ENCODE assay signal across 1 cellular context in the genomic region with DNA sequence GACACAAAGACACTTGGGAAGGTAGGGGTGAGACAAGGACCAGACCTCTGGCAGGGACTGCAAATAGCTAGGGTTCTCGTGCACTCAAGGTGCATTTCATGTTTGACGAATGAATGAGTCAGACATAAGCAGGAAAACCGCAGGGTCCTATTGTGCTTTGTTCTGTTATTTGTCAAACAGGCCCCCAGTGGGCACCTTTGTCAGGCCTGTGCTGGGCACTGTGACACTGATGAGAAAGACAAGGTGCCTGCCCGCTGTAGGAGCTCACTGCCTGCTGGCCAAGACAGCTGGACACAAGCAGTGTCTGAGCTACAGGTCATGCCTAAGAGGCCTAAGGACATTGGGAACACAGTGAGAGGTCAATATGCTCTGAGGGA.
A peak's percentile ranks its signal among the peaks of the same experiment; 100 is the strongest.
TF ChIP-seq lines count a peak whose summit lies in the region.

No MANE protein-coding gene starts in this region.

TF ChIP-seq in HepG2, 621 proteins besides CTCF, POLR2A, EP300 and RAD21 (continued from another document and continues in another):
- TF ChIP-seq MXI1 (IDR thresholded peaks at IDR 0.05; ENCODE audit: borderline replicate concordance, low read depth, low read length) (peak; percentile 55; the same call in 1 of the 3 replicates), FOXA3 (CRISPR knock-in tag; IDR thresholded peaks at IDR 0.05) (peak; percentile 54), ZNF747 (CRISPR knock-in tag; IDR thresholded peaks at IDR 0.05; ENCODE audit: borderline replicate concordance) (no peak), MLLT10 (CRISPR knock-in tag; IDR thresholded peaks at IDR 0.05) (no peak), SATB2 (CRISPR knock-in tag; IDR thresholded peaks at IDR 0.05) (no peak), RAD51 (IDR thresholded peaks at IDR 0.05; ENCODE audit: borderline replicate concordance) (no peak), CC2D1A (CRISPR knock-in tag; IDR thresholded peaks at IDR 0.05) (no peak), ZNF598 (CRISPR knock-in tag; IDR thresholded peaks at IDR 0.05; ENCODE audit: borderline replicate concordance) (no peak), TAF15 (IDR thresholded peaks at IDR 0.05; ENCODE audit: low read depth, low read length, poor library complexity, severe bottlenecking) (no peak), ZNF256 (CRISPR knock-in tag; conservative IDR thresholded peaks at IDR 0.05) (no peak), ELF1 (CRISPR knock-in tag; IDR thresholded peaks at IDR 0.05) (no peak), ZNF10 (CRISPR knock-in tag; IDR thresholded peaks at IDR 0.05; ENCODE audit: borderline replicate concordance, low read depth) (no peak), SIX1 (CRISPR knock-in tag; IDR thresholded peaks at IDR 0.05; ENCODE audit: borderline replicate concordance) (no peak), FOXA1 (IDR thresholded peaks at IDR 0.05) (no peak), FOXA1 (CRISPR knock-in tag; IDR thresholded peaks at IDR 0.05) (peak; percentile 76), ZFYVE20 (CRISPR knock-in tag; IDR thresholded peaks at IDR 0.05; ENCODE audit: borderline replicate concordance, low read depth) (no peak), ZNF383 (CRISPR knock-in tag; IDR thresholded peaks at IDR 0.05; ENCODE audit: borderline replicate concordance) (no peak), NFE2 (CRISPR knock-in tag; IDR thresholded peaks at IDR 0.05) (no peak), ZNF17 (CRISPR knock-in tag; IDR thresholded peaks at IDR 0.05) (no peak), CBFB (CRISPR knock-in tag; IDR thresholded peaks at IDR 0.05) (peak; percentile 96), RFXANK (CRISPR knock-in tag; IDR thresholded peaks at IDR 0.05) (no peak), ZC3H13 (CRISPR knock-in tag; IDR thresholded peaks at IDR 0.05) (no peak), ZNF33A (CRISPR knock-in tag; IDR thresholded peaks at IDR 0.05; ENCODE audit: borderline replicate concordance) (no peak), RARG (CRISPR knock-in tag; IDR thresholded peaks at IDR 0.05; ENCODE audit: low read depth) (no peak), DPF2 (CRISPR knock-in tag; IDR thresholded peaks at IDR 0.05; ENCODE audit: borderline replicate concordance, low read depth) (no peak), RXRB (CRISPR knock-in tag; IDR thresholded peaks at IDR 0.05; ENCODE audit: borderline replicate concordance) (peak; percentile 61; the same call in 1 of the 2 replicates), ZNF724P (CRISPR knock-in tag; IDR thresholded peaks at IDR 0.05; ENCODE audit: borderline replicate concordance) (no peak), REL (CRISPR knock-in tag; conservative IDR thresholded peaks at IDR 0.05) (no peak), SMC3 (IDR thresholded peaks at IDR 0.05; ENCODE audit: low read length) (peak; percentile 33; the same call in 1 of the 2 replicates), SAFB2 (CRISPR knock-in tag; IDR thresholded peaks at IDR 0.05; ENCODE audit: borderline replicate concordance, low read depth) (no peak), TCF12 (IDR thresholded peaks at IDR 0.05) (no peak), TCF12 (CRISPR knock-in tag; IDR thresholded peaks at IDR 0.05) (no peak), RFX5 (IDR thresholded peaks at IDR 0.05; ENCODE audit: low read depth, low read length) (no peak), ZFP37 (CRISPR knock-in tag; IDR thresholded peaks at IDR 0.05; ENCODE audit: borderline replicate concordance) (no peak), RCOR2 (CRISPR knock-in tag; IDR thresholded peaks at IDR 0.05) (peak; percentile 82; the same call in 1 of the 2 replicates), ZNF792 (CRISPR knock-in tag; IDR thresholded peaks at IDR 0.05) (0 out of 2 replicates have a peak, but pooled peaks have one; percentile 16), HOXA3 (CRISPR knock-in tag; IDR thresholded peaks at IDR 0.05) (no peak), CREB1 (IDR thresholded peaks at IDR 0.05) (no peak), CREB1 (CRISPR knock-in tag; IDR thresholded peaks at IDR 0.05) (no peak), TBX3 (IDR thresholded peaks at IDR 0.05; ENCODE audit: borderline replicate concordance) (no peak), SKI (IDR thresholded peaks at IDR 0.05; ENCODE audit: partially characterized antibody) (no peak), TGIF2 (CRISPR knock-in tag; IDR thresholded peaks at IDR 0.05) (0 out of 2 replicates have a peak, but pooled peaks have one; percentile 27), ZNF34 (CRISPR knock-in tag; IDR thresholded peaks at IDR 0.05; ENCODE audit: borderline replicate concordance) (no peak), TP53 (CRISPR knock-in tag; conservative IDR thresholded peaks at IDR 0.05) (no peak)
- TF ChIP-seq, protein P1, sequence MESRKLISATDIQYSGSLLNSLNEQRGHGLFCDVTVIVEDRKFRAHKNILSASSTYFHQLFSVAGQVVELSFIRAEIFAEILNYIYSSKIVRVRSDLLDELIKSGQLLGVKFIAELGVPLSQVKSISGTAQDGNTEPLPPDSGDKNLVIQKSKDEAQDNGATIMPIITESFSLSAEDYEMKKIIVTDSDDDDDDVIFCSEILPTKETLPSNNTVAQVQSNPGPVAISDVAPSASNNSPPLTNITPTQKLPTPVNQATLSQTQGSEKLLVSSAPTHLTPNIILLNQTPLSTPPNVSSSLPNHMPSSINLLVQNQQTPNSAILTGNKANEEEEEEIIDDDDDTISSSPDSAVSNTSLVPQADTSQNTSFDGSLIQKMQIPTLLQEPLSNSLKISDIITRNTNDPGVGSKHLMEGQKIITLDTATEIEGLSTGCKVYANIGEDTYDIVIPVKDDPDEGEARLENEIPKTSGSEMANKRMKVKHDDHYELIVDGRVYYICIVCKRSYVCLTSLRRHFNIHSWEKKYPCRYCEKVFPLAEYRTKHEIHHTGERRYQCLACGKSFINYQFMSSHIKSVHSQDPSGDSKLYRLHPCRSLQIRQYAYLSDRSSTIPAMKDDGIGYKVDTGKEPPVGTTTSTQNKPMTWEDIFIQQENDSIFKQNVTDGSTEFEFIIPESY (CRISPR knock-in tag; IDR thresholded peaks at IDR 0.05), result peak; percentile 20; the same call in 1 of the 2 replicates
- TF ChIP-seq, protein P2, sequence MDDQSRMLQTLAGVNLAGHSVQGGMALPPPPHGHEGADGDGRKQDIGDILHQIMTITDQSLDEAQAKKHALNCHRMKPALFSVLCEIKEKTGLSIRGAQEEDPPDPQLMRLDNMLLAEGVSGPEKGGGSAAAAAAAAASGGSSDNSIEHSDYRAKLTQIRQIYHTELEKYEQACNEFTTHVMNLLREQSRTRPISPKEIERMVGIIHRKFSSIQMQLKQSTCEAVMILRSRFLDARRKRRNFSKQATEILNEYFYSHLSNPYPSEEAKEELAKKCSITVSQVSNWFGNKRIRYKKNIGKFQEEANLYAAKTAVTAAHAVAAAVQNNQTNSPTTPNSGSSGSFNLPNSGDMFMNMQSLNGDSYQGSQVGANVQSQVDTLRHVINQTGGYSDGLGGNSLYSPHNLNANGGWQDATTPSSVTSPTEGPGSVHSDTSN (CRISPR knock-in tag; IDR thresholded peaks at IDR 0.05; ENCODE audit: borderline replicate concordance), result no peak
- TF ChIP-seq, protein P3, sequence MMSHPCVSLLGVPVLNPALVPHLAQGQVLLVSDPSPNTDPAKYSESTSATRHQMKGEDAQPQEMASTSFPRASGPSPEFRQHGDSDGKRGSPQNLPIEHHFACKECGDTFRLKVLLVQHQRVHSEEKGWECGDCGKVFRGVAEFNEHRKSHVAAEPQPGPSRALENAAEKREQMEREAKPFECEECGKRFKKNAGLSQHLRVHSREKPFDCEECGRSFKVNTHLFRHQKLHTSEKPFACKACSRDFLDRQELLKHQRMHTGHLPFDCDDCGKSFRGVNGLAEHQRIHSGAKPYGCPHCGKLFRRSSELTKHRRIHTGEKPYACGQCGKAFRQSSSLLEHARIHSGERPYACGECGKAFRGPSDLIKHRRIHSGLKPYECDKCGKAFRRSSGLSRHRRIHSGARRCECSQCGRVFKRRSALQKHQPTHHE (CRISPR knock-in tag; IDR thresholded peaks at IDR 0.05; ENCODE audit: borderline replicate concordance), result no peak
- TF ChIP-seq, protein P4, sequence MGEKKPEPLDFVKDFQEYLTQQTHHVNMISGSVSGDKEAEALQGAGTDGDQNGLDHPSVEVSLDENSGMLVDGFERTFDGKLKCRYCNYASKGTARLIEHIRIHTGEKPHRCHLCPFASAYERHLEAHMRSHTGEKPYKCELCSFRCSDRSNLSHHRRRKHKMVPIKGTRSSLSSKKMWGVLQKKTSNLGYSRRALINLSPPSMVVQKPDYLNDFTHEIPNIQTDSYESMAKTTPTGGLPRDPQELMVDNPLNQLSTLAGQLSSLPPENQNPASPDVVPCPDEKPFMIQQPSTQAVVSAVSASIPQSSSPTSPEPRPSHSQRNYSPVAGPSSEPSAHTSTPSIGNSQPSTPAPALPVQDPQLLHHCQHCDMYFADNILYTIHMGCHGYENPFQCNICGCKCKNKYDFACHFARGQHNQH (CRISPR knock-in tag; IDR thresholded peaks at IDR 0.05), result no peak
- TF ChIP-seq, protein P5, sequence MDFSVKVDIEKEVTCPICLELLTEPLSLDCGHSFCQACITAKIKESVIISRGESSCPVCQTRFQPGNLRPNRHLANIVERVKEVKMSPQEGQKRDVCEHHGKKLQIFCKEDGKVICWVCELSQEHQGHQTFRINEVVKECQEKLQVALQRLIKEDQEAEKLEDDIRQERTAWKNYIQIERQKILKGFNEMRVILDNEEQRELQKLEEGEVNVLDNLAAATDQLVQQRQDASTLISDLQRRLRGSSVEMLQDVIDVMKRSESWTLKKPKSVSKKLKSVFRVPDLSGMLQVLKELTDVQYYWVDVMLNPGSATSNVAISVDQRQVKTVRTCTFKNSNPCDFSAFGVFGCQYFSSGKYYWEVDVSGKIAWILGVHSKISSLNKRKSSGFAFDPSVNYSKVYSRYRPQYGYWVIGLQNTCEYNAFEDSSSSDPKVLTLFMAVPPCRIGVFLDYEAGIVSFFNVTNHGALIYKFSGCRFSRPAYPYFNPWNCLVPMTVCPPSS (IDR thresholded peaks at IDR 0.05), result no peak
- TF ChIP-seq, protein P6, sequence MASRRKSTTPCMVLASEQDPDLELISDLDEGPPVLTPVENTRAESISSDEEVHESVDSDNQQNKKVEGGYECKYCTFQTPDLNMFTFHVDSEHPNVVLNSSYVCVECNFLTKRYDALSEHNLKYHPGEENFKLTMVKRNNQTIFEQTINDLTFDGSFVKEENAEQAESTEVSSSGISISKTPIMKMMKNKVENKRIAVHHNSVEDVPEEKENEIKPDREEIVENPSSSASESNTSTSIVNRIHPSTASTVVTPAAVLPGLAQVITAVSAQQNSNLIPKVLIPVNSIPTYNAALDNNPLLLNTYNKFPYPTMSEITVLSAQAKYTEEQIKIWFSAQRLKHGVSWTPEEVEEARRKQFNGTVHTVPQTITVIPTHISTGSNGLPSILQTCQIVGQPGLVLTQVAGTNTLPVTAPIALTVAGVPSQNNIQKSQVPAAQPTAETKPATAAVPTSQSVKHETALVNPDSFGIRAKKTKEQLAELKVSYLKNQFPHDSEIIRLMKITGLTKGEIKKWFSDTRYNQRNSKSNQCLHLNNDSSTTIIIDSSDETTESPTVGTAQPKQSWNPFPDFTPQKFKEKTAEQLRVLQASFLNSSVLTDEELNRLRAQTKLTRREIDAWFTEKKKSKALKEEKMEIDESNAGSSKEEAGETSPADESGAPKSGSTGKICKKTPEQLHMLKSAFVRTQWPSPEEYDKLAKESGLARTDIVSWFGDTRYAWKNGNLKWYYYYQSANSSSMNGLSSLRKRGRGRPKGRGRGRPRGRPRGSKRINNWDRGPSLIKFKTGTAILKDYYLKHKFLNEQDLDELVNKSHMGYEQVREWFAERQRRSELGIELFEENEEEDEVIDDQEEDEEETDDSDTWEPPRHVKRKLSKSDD (CRISPR knock-in tag; IDR thresholded peaks at IDR 0.05; ENCODE audit: low read depth), result no peak
- TF ChIP-seq, protein P7, sequence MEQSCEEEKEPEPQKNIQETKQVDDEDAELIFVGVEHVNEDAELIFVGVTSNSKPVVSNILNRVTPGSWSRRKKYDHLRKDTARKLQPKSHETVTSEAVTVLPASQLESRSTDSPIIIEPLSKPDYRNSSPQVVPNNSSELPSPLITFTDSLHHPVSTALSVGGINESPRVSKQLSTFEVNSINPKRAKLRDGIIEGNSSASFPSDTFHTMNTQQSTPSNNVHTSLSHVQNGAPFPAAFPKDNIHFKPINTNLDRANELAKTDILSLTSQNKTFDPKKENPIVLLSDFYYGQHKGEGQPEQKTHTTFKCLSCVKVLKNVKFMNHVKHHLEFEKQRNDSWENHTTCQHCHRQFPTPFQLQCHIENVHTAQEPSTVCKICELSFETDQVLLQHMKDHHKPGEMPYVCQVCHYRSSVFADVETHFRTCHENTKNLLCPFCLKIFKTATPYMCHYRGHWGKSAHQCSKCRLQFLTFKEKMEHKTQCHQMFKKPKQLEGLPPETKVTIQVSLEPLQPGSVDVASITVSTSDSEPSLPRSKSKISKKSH (CRISPR knock-in tag; IDR thresholded peaks at IDR 0.05; ENCODE audit: borderline replicate concordance), result no peak
- TF ChIP-seq, protein P8, sequence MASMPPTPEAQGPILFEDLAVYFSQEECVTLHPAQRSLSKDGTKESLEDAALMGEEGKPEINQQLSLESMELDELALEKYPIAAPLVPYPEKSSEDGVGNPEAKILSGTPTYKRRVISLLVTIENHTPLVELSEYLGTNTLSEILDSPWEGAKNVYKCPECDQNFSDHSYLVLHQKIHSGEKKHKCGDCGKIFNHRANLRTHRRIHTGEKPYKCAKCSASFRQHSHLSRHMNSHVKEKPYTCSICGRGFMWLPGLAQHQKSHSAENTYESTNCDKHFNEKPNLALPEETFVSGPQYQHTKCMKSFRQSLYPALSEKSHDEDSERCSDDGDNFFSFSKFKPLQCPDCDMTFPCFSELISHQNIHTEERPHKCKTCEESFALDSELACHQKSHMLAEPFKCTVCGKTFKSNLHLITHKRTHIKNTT (CRISPR knock-in tag; IDR thresholded peaks at IDR 0.05), result no peak
- TF ChIP-seq, protein P9, sequence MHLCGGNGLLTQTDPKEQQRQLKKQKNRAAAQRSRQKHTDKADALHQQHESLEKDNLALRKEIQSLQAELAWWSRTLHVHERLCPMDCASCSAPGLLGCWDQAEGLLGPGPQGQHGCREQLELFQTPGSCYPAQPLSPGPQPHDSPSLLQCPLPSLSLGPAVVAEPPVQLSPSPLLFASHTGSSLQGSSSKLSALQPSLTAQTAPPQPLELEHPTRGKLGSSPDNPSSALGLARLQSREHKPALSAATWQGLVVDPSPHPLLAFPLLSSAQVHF (CRISPR knock-in tag; IDR thresholded peaks at IDR 0.05), result no peak
- TF ChIP-seq, protein P10, sequence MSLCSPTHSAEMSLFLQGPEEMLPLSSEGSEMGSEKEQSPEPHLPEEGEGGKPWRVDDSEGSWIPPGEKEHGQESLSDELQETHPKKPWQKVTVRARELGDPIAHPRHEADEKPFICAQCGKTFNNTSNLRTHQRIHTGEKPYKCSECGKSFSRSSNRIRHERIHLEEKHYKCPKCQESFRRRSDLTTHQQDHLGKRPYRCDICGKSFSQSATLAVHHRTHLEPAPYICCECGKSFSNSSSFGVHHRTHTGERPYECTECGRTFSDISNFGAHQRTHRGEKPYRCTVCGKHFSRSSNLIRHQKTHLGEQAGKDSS (CRISPR knock-in tag; IDR thresholded peaks at IDR 0.05; ENCODE audit: borderline replicate concordance, low read depth), result no peak
- TF ChIP-seq, protein P11, sequence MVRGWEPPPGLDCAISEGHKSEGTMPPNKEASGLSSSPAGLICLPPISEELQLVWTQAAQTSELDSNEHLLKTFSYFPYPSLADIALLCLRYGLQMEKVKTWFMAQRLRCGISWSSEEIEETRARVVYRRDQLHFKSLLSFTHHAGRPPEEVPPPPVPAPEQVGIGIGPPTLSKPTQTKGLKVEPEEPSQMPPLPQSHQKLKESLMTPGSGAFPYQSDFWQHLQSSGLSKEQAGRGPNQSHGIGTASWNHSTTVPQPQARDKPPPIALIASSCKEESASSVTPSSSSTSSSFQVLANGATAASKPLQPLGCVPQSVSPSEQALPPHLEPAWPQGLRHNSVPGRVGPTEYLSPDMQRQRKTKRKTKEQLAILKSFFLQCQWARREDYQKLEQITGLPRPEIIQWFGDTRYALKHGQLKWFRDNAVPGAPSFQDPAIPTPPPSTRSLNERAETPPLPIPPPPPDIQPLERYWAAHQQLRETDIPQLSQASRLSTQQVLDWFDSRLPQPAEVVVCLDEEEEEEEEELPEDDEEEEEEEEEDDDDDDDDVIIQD (CRISPR knock-in tag; IDR thresholded peaks at IDR 0.05; ENCODE audit: low read depth), result 0 out of 2 replicates have a peak, but pooled peaks have one; percentile 12
